Comparison of ENCODE assay signal across 13 cellular contexts in the genomic region with DNA sequence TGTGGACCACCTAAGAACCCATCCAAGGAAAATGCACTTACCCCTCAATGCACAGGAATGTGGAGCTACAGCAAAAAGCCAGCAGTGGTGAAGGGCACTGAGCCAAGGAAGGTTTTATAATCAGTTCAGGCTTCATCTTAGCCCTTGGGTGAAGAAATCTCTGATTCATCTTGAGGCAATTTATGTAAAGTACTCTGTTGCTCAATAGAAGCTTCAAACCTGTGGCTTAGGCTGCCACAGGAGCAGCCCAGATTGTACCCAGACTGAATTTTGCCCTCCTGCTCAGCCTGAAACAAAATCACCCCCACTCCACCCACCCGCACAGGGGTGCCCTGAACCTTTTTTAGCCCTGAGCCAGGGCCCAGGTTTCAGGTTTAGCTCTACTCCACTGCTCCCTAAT. TPM values are rescaled to one million over a fixed set of nuclear protein-coding genes. Genes with fewer than 3 reads are reported as not detected.
DNase-seq lines count a peak whose midpoint lies in the region; ATAC-seq and TF ChIP-seq lines count a peak whose summit lies in the region.
"Had no signal": no experiment of that assay in that cellular context is flagged by ENCODE, and none has a peak within 500 bp of the region (broad histone marks: within the 10 kb centered on the region; RNA-seq: fewer than 3 reads in every experiment).

A gene (minus strand): TSS at position 111 of the 400 bp plus-strand sequence. CDS start 1,029 bp downstream, outside the sequence.

- peak within 1 kb of the TSS; percentile 91 to 98 (median 97) for H3K27ac Mint-ChIP-seq in CD14-positive monocyte
- no peak within 1 kb of the TSS for H3K27ac Mint-ChIP-seq in endodermal cell
- no peak within 1 kb of the TSS for H3K27ac Mint-ChIP-seq in natural killer cell
- H3K27ac Mint-ChIP-seq: activated naive CD8-positive, alpha-beta T cell had no signal

- intact Hi-C loops in CD14-positive monocyte (cut with micrococcal nuclease) = no loop called here
- intact Hi-C loops in natural killer cell (cut with micrococcal nuclease) = no loop called here

- no peak for TF ChIP-seq CTCF in CD14-positive monocyte (IDR thresholded peaks at IDR 0.05)
- no peak for TF ChIP-seq CTCF in NB4 (IDR thresholded peaks at IDR 0.05; ENCODE audit: low read depth, low read length)
- TF ChIP-seq CTCF in endodermal cell (conservative IDR thresholded peaks at IDR 0.05) = no peak
- no peak for TF ChIP-seq CTCF in natural killer cell (IDR thresholded peaks at IDR 0.05)

- H3K27me3 Mint-ChIP-seq in CD14-positive monocyte (ENCODE audit: low read depth in 3 of 3) = no peaks in the 10 kb centered on the region
- peaks cover 3% of the 10 kb centered on the region for H3K27me3 Mint-ChIP-seq in endodermal cell (ENCODE audit: insufficient read depth)
- peaks cover 7 to 19% of the 10 kb centered on the region in 2 donors for H3K27me3 Mint-ChIP-seq in natural killer cell (ENCODE audit: low read depth in 2 of 2)

- no peak within 1 kb of the TSS for H3K9ac ChIP-seq in endodermal cell (ENCODE audit: extremely low read depth, low read length, poor library complexity, severe bottlenecking)

- peaks cover 88% of the 10 kb centered on the region for H3K4me1 Mint-ChIP-seq in CD14-positive monocyte
- H3K4me1 Mint-ChIP-seq in endodermal cell = no peaks in the 10 kb centered on the region
- no peaks in the 10 kb centered on the region for H3K4me1 Mint-ChIP-seq in natural killer cell

- DNase-seq in CD14-positive monocyte (ENCODE audit: low spot score) (peak; percentile 67), NB4 (ENCODE audit: low read depth) (peak; percentile 76), endodermal cell (peak; percentile 29), natural killer cell (no peak), T-helper 9 cell (no peak), D341Med (ENCODE audit: low spot score) (no peak), globus pallidus (ENCODE audit: low spot score) (no peak)
- DNase-seq: activated CD4-positive, alpha-beta T cell treated with anti-CD3 and anti-CD28 coated beads for 4 hours had no signal

- no peaks in the 10 kb centered on the region for H3K36me3 ChIP-seq in endodermal cell (ENCODE audit: control insufficient read depth, insufficient read depth, low read length)
- H3K36me3 ChIP-seq: tibial artery had no signal

- H3K4me1 ChIP-seq in endodermal cell (ENCODE audit: control insufficient read depth, insufficient read depth, low read length) = no peaks in the 10 kb centered on the region
- H3K4me1 ChIP-seq: tibial artery had no signal

- H3K27me3 ChIP-seq in endodermal cell (ENCODE audit: control insufficient read depth, insufficient read depth, low read length, poor library complexity, severe bottlenecking) = no peaks in the 10 kb centered on the region

- peak within 1 kb of the TSS; percentile 73 to 88 for H3K4me3 Mint-ChIP-seq in CD14-positive monocyte
- no peak within 1 kb of the TSS for H3K4me3 Mint-ChIP-seq in endodermal cell
- H3K4me3 Mint-ChIP-seq in natural killer cell = no peak within 1 kb of the TSS
- H3K4me3 Mint-ChIP-seq: activated naive CD8-positive, alpha-beta T cell had no signal

- no peak for TF ChIP-seq POLR2A in NB4 (IDR thresholded peaks at IDR 0.05; ENCODE audit: extremely low read depth, insufficient read length)

- H3K9me3 Mint-ChIP-seq in CD14-positive monocyte (peaks cover 0 to 6% (median 0%) of the 10 kb centered on the region in 7 donors), endodermal cell (no peaks in the 10 kb centered on the region), natural killer cell (no peaks in the 10 kb centered on the region)

- no peaks in the 10 kb centered on the region for H3K9me3 ChIP-seq in endodermal cell (ENCODE audit: control insufficient read depth, low read length)

- H3K27ac ChIP-seq in endodermal cell (ENCODE audit: low read depth, low read length) = no peak within 1 kb of the TSS
- H3K27ac ChIP-seq: tibial artery had no signal

- peaks cover 19 to 22% of the 10 kb centered on the region in 2 donors for H3K36me3 Mint-ChIP-seq in CD14-positive monocyte
- H3K36me3 Mint-ChIP-seq in endodermal cell (ENCODE audit: low read depth) = no peaks in the 10 kb centered on the region
- no peaks in the 10 kb centered on the region for H3K36me3 Mint-ChIP-seq in natural killer cell

- 87% methylated on average over 1 of the region's 1 CpG; no CpG with 5 or more reads in 1 of the 2 experiments for WGBS in endodermal cell (ENCODE audit: insufficient coverage in 1 of 2, insufficient read length in 1 of 2), 2 experiments

- H3K4me3 ChIP-seq in NB4 (ENCODE audit: low read depth, low read length) (no peak within 1 kb of the TSS), endodermal cell (ENCODE audit: low read length) (no peak within 1 kb of the TSS)
- H3K4me3 ChIP-seq: K562, tibial artery had no signal

- peak in 1 of 3 donors; percentile 48 for ATAC-seq in natural killer cell
- no peak for ATAC-seq in GM18858 (IDR thresholded peaks at IDR 0.05; ENCODE audit: unreplicated experiment)
- ATAC-seq: HCT116, K562 had no signal

RNA-seq across cellular contexts. Expression of the gene that starts here (rescaled TPM):
- 1,000 to 10,000 TPM; 2,543 to 2,834 TPM for polyA plus RNA-seq in CD14-positive monocyte
- not detected for total RNA-seq in endodermal cell
- polyA plus RNA-seq in endodermal cell (2013, experiment 1 of 2) = not detected
- polyA plus RNA-seq in endodermal cell (2013, experiment 2 of 2) = not detected
- 10 to 100 TPM in 2 of 3 donors, not detected in 1; 11.4 to 20.4 TPM for total RNA-seq in natural killer cell
- total RNA-seq: K562 had no signal
- polyA plus RNA-seq: K562 had no signal

Comparison
In these comparisons a context has a peak if more than half of its experiments do, and no peak if none do; other contexts are left out.
1. Peak in DNase-seq in endodermal cell; RNA of the gene not detected or under 1 TPM.
2. DNase-seq: peak in CD14-positive monocyte (single experiment) and NB4 (single experiment); none in natural killer cell (single experiment), T-helper 9 cell (single experiment), D341Med (single experiment) and globus pallidus (single experiment).
3. H3K27ac Mint-ChIP-seq: peak in CD14-positive monocyte (7 of 7); none in endodermal cell (single experiment) and natural killer cell (0 of 2).
4. H3K4me3 Mint-ChIP-seq: peak in CD14-positive monocyte (2 of 2); none in endodermal cell (single experiment) and natural killer cell (single experiment).